ENCODE assay signal across 1 cellular context in genomic region chr9:132146575-132146974, GRCh38.
TF ChIP-seq lines count a peak whose summit lies in the region.

No MANE protein-coding gene starts in this region.

TF ChIP-seq in HepG2, 621 proteins besides CTCF, POLR2A, EP300 and RAD21 (continued from another document):
- no peak for TF ChIP-seq MAZ (IDR thresholded peaks at IDR 0.05; ENCODE audit: borderline replicate concordance, low read depth, low read length)
- TF ChIP-seq MAZ (CRISPR knock-in tag; IDR thresholded peaks at IDR 0.05; ENCODE audit: low read depth), result no peak
- no peak for TF ChIP-seq RARG (CRISPR knock-in tag; IDR thresholded peaks at IDR 0.05; ENCODE audit: low read depth)
- no peak for TF ChIP-seq NFKB2 (CRISPR knock-in tag; IDR thresholded peaks at IDR 0.05; ENCODE audit: borderline replicate concordance)
- no peak for TF ChIP-seq HOXA9 (CRISPR knock-in tag; IDR thresholded peaks at IDR 0.05; ENCODE audit: borderline replicate concordance)
- TF ChIP-seq CERS6 (CRISPR knock-in tag; IDR thresholded peaks at IDR 0.05), result no peak
- TF ChIP-seq MTF1 (CRISPR knock-in tag; IDR thresholded peaks at IDR 0.05), result no peak
- TF ChIP-seq FOXO1 (CRISPR knock-in tag; IDR thresholded peaks at IDR 0.05), result no peak
- TF ChIP-seq ZBTB8A (CRISPR knock-in tag; IDR thresholded peaks at IDR 0.05; ENCODE audit: borderline replicate concordance, low read depth), result no peak
- TF ChIP-seq ZBTB25 (CRISPR knock-in tag; IDR thresholded peaks at IDR 0.05), result no peak
- TF ChIP-seq TRAFD1 (CRISPR knock-in tag; IDR thresholded peaks at IDR 0.05; ENCODE audit: borderline replicate concordance), result no peak
